ENCODE assay signal across 27 cellular contexts in genomic region chr21:43934116-43934515, GRCh38.
"Had no signal": no experiment of that assay in that cellular context is flagged by ENCODE, and none has a peak within 500 bp of the region (broad histone marks: within the 10 kb centered on the region; RNA-seq: fewer than 3 reads in every experiment).

No MANE protein-coding gene starts in this region.

- FAIRE-seq: endometrium, kidney, pancreas, small intestine had no signal

- H3K4me2 ChIP-seq: hepatocyte had no signal

- H3K36me3 Mint-ChIP-seq: naive B cell; natural killer cell treated with Interleukin-12 subunit alpha and Interleukin-12 subunit beta and Interleukin-15 and Interleukin-18, amount 100 ng/mL, for 72 hours had no signal

- H3K27me3 ChIP-seq: esophagus squamous epithelium, heart left ventricle, hepatocyte, pancreas, right lobe of liver, stomach, thyroid gland, vagina had no signal

- DNase-seq: cortex of kidney; effector memory CD8-positive, alpha-beta T cell; erythroblast; esophagus squamous epithelium; foreskin melanocyte; mesenchymal stem cell; naive B cell; occipital lobe; retina; small intestine; stimulated activated CD4-positive, alpha-beta T cell treated with anti-CD3 and anti-CD28 coated beads, Interleukin-15, amount 100 ng/mL, for 24 hours; stimulated activated CD4-positive, alpha-beta T cell treated with anti-CD3 and anti-CD28 coated beads, Interleukin-2, amount 100 ng/mL, for 48 hours; stimulated activated naive CD4-positive, alpha-beta T cell treated with Interleukin-2 at 50 U/mL for 16 hours; stomach; thyroid gland; trophoblast cell had no signal

- H3K9me3 Mint-ChIP-seq: effector memory CD8-positive, alpha-beta T cell; mesothelial cell of epicardium; naive B cell; natural killer cell treated with Interleukin-12 subunit alpha and Interleukin-12 subunit beta and Interleukin-15 and Interleukin-18, amount 100 ng/mL, for 72 hours had no signal

- H3K4me3 Mint-ChIP-seq: effector memory CD8-positive, alpha-beta T cell; mesothelial cell of epicardium; naive B cell; natural killer cell treated with Interleukin-12 subunit alpha and Interleukin-12 subunit beta and Interleukin-15 and Interleukin-18, amount 100 ng/mL, for 72 hours had no signal

- H2AFZ ChIP-seq: hepatocyte had no signal

- H3K4me1 ChIP-seq: pancreas had no signal

- H3K4me3 ChIP-seq: esophagus squamous epithelium, heart left ventricle, hepatocyte, mucosa of descending colon, pancreas, right lobe of liver, stomach, thyroid gland, vagina had no signal

- ATAC-seq: effector memory CD8-positive, alpha-beta T cell; heart left ventricle; left lobe of liver; mucosa of descending colon; natural killer cell treated with Interleukin-12 subunit alpha and Interleukin-12 subunit beta and Interleukin-15 and Interleukin-18, amount 100 ng/mL, for 72 hours; pancreas; right lobe of liver had no signal

- H3K27ac Mint-ChIP-seq: effector memory CD8-positive, alpha-beta T cell; mesothelial cell of epicardium; natural killer cell treated with Interleukin-12 subunit alpha and Interleukin-12 subunit beta and Interleukin-15 and Interleukin-18, amount 100 ng/mL, for 72 hours had no signal

- H3K9me3 ChIP-seq: esophagus squamous epithelium, mucosa of descending colon, pancreas, right lobe of liver, stomach, thyroid gland, vagina had no signal

- H3K27me3 Mint-ChIP-seq: effector memory CD8-positive, alpha-beta T cell; naive B cell; natural killer cell treated with Interleukin-12 subunit alpha and Interleukin-12 subunit beta and Interleukin-15 and Interleukin-18, amount 100 ng/mL, for 72 hours had no signal

- H3K36me3 ChIP-seq: pancreas, right lobe of liver, thyroid gland, vagina had no signal

- H3K27ac ChIP-seq: esophagus squamous epithelium, hepatocyte, pancreas, right lobe of liver, stomach, vagina had no signal
